Comparison of ENCODE assay signal across 12 cellular contexts in genomic region chr14:75978249-75978731, GRCh38. TPM values are rescaled to one million over a fixed set of nuclear protein-coding genes. Genes with fewer than 3 reads are reported as not detected.
DNase-seq lines count a peak whose midpoint lies in the region; TF ChIP-seq lines count a peak whose summit lies in the region.
"Had no signal": no experiment of that assay in that cellular context is flagged by ENCODE, and none has a peak within 500 bp of the region (broad histone marks: within the 10 kb centered on the region; RNA-seq: fewer than 3 reads in every experiment).

No MANE protein-coding gene starts in this region.

- intact Hi-C loops in ascending aorta (cut with DNase I), result loop anchor here (2.0 kb wide), 1 partner anchor 71 kb away; no protein-coding TSS in a partner anchor

- no peaks in the 10 kb centered on the region for H3K27me3 ChIP-seq in ascending aorta
- H3K27me3 ChIP-seq: testis had no signal

- H3K4me1 Mint-ChIP-seq in progenitor cell of endocrine pancreas (ENCODE audit: low read depth), result peaks cover 44% of the 10 kb centered on the region

- no peaks in the 10 kb centered on the region for H3K36me3 Mint-ChIP-seq in progenitor cell of endocrine pancreas (ENCODE audit: insufficient read depth)

- no peak overlapping the region for H3K27ac ChIP-seq in HEK293 (ENCODE audit: extremely low read depth, low read depth, low read length)
- peak overlapping the region in 1 of 2 donors; percentile 100 for H3K27ac ChIP-seq in ascending aorta

- no peak overlapping the region for H3K4me3 ChIP-seq in HEK293 (ENCODE audit: low read depth, low read length)
- H3K4me3 ChIP-seq in ascending aorta, result peak overlapping the region; percentile 81 to 88
- H3K4me3 ChIP-seq: K562 had no signal

- H3K9me3 Mint-ChIP-seq in progenitor cell of endocrine pancreas (ENCODE audit: low read depth), result no peaks in the 10 kb centered on the region
- H3K9me3 Mint-ChIP-seq: activated T-helper 2 cell treated with anti-CD3 and anti-CD28 coated beads, Interferon-gamma antibody, Interleukin-2, Interleukin-4, amounts not matched to agents 10 μg/mL and 5 μg/mL and 100 μg/mL, durations not matched to agents 14 hours and 24 hours and 36 hours had no signal

- CTCF ChIA-PET in HEK293 (lab: Yijun Ruan, JAX), result interaction anchor here (0.8 to 11.4 kb wide), 7 partner anchors 72 to 276 kb away, joined by 3 to 259 read pairs (median 5); no protein-coding TSS in a partner anchor

- H3K36me3 ChIP-seq in HEK293 (ENCODE audit: control insufficient read depth in 2 of 2, insufficient read depth in 1 of 2, low read length in 2 of 2), result no peaks in the 10 kb centered on the region
- H3K36me3 ChIP-seq in ascending aorta, result no peaks in the 10 kb centered on the region

- H3K27me3 Mint-ChIP-seq in progenitor cell of endocrine pancreas, result peaks cover 4% of the 10 kb centered on the region

- peak; percentile 40 for DNase-seq in NCI-H82 (lab: John Stamatoyannopoulos, UW)
- DNase-seq in NCI-H82 treated with DMSO at 0.1 percent for 48 hours (lab: John Stamatoyannopoulos, UW; ENCODE audit: unreplicated experiment), result no peak
- DNase-seq in ascending aorta (ENCODE audit: low spot score in 2 of 2), result no peak
- no peak for DNase-seq in progenitor cell of endocrine pancreas (ENCODE audit: low spot score, unreplicated experiment)
- no peak for DNase-seq in NCI-H2107 (lab: John Stamatoyannopoulos, UW)
- no peak for DNase-seq in NCI-H446 treated with DMSO at 0.1 percent for 48 hours (lab: John Stamatoyannopoulos, UW)
- no peak for DNase-seq in cortex of kidney (lab: John Stamatoyannopoulos, UW)
- DNase-seq: effector CD4-positive, alpha-beta T cell; testis had no signal

- peaks cover 7% of the 10 kb centered on the region for H3K4me1 ChIP-seq in HEK293 (ENCODE audit: control insufficient read depth, insufficient read depth, low read length)
- H3K4me1 ChIP-seq in ascending aorta, result peaks cover 15 to 41% of the 10 kb centered on the region in 2 donors

- peak overlapping the region; percentile 76 for H3K27ac Mint-ChIP-seq in progenitor cell of endocrine pancreas
- H3K27ac Mint-ChIP-seq: activated T-helper 2 cell treated with anti-CD3 and anti-CD28 coated beads, Interferon-gamma antibody, Interleukin-2, Interleukin-4, amounts not matched to agents 10 μg/mL and 5 μg/mL and 100 μg/mL, durations not matched to agents 14 hours and 24 hours and 36 hours had no signal

- POLR2A ChIA-PET in HEK293 (lab: Yijun Ruan, JAX), result no interaction called here

- no peaks in the 10 kb centered on the region for H3K9me3 ChIP-seq in HEK293 (ENCODE audit: control insufficient read depth, insufficient read depth, low read depth, low read length)
- H3K9me3 ChIP-seq in ascending aorta, result no peaks in the 10 kb centered on the region
- H3K9me3 ChIP-seq: testis had no signal

- TF ChIP-seq CTCF in HEK293 (tag by site-specific recombination; IDR thresholded peaks at IDR 0.05) (no peak), ascending aorta (IDR thresholded peaks at IDR 0.05) (no peak), progenitor cell of endocrine pancreas (IDR thresholded peaks at IDR 0.05; ENCODE audit: unreplicated experiment) (no peak)

- H3K4me3 Mint-ChIP-seq in progenitor cell of endocrine pancreas (ENCODE audit: low read depth), result no peak overlapping the region

TF ChIP-seq in HEK293, 187 proteins besides CTCF, POLR2A, EP300 and RAD21:
- TF ChIP-seq ZNF202 (tag by site-specific recombination; IDR thresholded peaks at IDR 0.05; ENCODE audit: borderline replicate concordance), result no peak
- peak; percentile 44; the same call in 1 of the 2 replicates for TF ChIP-seq ZNF600 (tag by site-specific recombination; IDR thresholded peaks at IDR 0.05)

RNA-seq across cellular contexts. Expression of gene TGFB3, which starts 3.5 kb away (rescaled TPM):
- total RNA-seq in ascending aorta, result 108 TPM
- 10.3 and 11.7 TPM in 2 replicates for total RNA-seq in progenitor cell of endocrine pancreas

RNA-seq across cellular contexts. Expression of gene IFT43, which starts 7.3 kb away (rescaled TPM):
- total RNA-seq in ascending aorta (84.0 TPM), progenitor cell of endocrine pancreas (45.1 and 52.1 TPM in 2 replicates)
